1 cellular context compared by ENCODE assay signal in the genomic region with DNA sequence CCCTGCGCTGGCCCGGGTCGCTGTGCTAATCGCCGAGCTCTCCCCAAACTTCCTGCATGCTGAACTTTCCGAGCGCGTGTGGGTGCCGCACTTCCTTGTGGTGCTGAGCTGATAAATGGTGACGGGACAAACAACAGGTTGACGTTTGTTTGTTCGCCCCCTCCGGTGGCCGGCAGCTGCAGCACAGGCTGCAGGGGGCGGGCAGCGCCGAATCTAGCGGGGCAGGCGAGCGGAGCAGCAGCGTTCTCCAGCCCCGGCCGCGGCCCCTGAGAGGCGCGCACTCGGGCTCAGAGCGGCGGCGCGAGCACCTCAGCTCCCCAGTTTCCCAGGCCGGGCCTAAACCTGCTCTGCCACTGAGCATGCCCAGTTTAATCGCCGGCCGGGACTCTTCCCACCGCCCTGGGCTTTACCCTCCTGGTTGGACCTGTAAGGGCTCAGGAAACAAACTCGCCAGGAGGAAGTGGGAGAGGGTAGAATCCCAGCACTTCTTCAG.
TF ChIP-seq lines count a peak whose summit lies in the region.

A gene (minus strand): TSS at position 120 of the 493 bp plus-strand sequence.

TF ChIP-seq in liver, 16 proteins besides CTCF, POLR2A, EP300 and RAD21 (continued from another document):
- TF ChIP-seq, protein P1, sequence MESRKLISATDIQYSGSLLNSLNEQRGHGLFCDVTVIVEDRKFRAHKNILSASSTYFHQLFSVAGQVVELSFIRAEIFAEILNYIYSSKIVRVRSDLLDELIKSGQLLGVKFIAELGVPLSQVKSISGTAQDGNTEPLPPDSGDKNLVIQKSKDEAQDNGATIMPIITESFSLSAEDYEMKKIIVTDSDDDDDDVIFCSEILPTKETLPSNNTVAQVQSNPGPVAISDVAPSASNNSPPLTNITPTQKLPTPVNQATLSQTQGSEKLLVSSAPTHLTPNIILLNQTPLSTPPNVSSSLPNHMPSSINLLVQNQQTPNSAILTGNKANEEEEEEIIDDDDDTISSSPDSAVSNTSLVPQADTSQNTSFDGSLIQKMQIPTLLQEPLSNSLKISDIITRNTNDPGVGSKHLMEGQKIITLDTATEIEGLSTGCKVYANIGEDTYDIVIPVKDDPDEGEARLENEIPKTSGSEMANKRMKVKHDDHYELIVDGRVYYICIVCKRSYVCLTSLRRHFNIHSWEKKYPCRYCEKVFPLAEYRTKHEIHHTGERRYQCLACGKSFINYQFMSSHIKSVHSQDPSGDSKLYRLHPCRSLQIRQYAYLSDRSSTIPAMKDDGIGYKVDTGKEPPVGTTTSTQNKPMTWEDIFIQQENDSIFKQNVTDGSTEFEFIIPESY (IDR thresholded peaks at IDR 0.05) = no peak
TF ChIP-seq in liver: peak in this region for 0.
